25 cellular contexts compared by ENCODE assay signal in genomic region chr7:156162451-156162850, GRCh38.
"Had no signal": no experiment of that assay in that cellular context is flagged by ENCODE, and none has a peak within 500 bp of the region (broad histone marks: within the 10 kb centered on the region; RNA-seq: fewer than 3 reads in every experiment).

No MANE protein-coding gene starts in this region.

- H3K36me3 Mint-ChIP-seq: immature natural killer cell; memory B cell; mesothelial cell of epicardium; naive B cell; natural killer cell treated with Interleukin-12 subunit alpha and Interleukin-12 subunit beta and Interleukin-15 and Interleukin-18, amount 100 ng/mL, for 72 hours; stimulated activated effector memory CD8-positive, alpha-beta T cell treated with anti-CD3 and anti-CD28 coated beads, Interleukin-12 subunit alpha, Interleukin-12 subunit beta, amount 100 ng/mL, for 72 hours had no signal

- H3K27me3 ChIP-seq: testis, upper lobe of left lung, uterus had no signal

- H3K27me3 Mint-ChIP-seq: memory B cell had no signal

- H3K9me3 ChIP-seq: esophagus muscularis mucosa, mucosa of descending colon, prostate gland, sigmoid colon, testis, upper lobe of left lung, uterus had no signal

- H3K27ac Mint-ChIP-seq: immature natural killer cell; memory B cell; mesothelial cell of epicardium; naive B cell; natural killer cell treated with Interleukin-12 subunit alpha and Interleukin-12 subunit beta and Interleukin-15 and Interleukin-18, amount 100 ng/mL, for 72 hours; stimulated activated effector memory CD8-positive, alpha-beta T cell treated with anti-CD3 and anti-CD28 coated beads, Interleukin-12 subunit alpha, Interleukin-12 subunit beta, amount 100 ng/mL, for 72 hours had no signal

- DNase-seq: cerebellar nuclear complex; dorsolateral prefrontal cortex; effector CD8-positive, alpha-beta T cell; hypothalamus; immature natural killer cell; mucosa of descending colon; naive B cell; right cardiac atrium; sigmoid colon; stimulated activated CD4-positive, alpha-beta T cell treated with anti-CD3 and anti-CD28 coated beads, Interleukin-2, amount 100 ng/mL, for 24 hours; stimulated activated CD4-positive, alpha-beta T cell treated with anti-CD3 and anti-CD28 coated beads, Interleukin-4, amount 100 ng/mL, for 24 hours; stimulated activated naive CD8-positive, alpha-beta T cell treated with anti-CD3 and anti-CD28 coated beads, Interleukin-15, Interleukin-2, amounts not matched to agents 100 U/mL and 50 U/mL, for 24 hours; substantia nigra; testis; tibial artery; uterus had no signal

- H3K4me3 Mint-ChIP-seq: immature natural killer cell; memory B cell; mesothelial cell of epicardium; naive B cell; natural killer cell treated with Interleukin-12 subunit alpha and Interleukin-12 subunit beta and Interleukin-15 and Interleukin-18, amount 100 ng/mL, for 72 hours; neural crest cell; stimulated activated effector memory CD8-positive, alpha-beta T cell treated with anti-CD3 and anti-CD28 coated beads, Interleukin-12 subunit alpha, Interleukin-12 subunit beta, amount 100 ng/mL, for 72 hours had no signal

- H3K27ac ChIP-seq: dorsolateral prefrontal cortex, esophagus muscularis mucosa, prostate gland, sigmoid colon, testis, tibial artery, upper lobe of left lung, uterus had no signal

- H3K36me3 ChIP-seq: esophagus muscularis mucosa, prostate gland, sigmoid colon, tibial artery, upper lobe of left lung, uterus had no signal

- H3K4me1 ChIP-seq: esophagus muscularis mucosa, prostate gland, sigmoid colon, testis, tibial artery, upper lobe of left lung, uterus had no signal

- H3K4me3 ChIP-seq: dorsolateral prefrontal cortex, esophagus muscularis mucosa, lung, mucosa of descending colon, prostate gland, sigmoid colon, testis, tibial artery, upper lobe of left lung, uterus had no signal

- H3K4me1 Mint-ChIP-seq: immature natural killer cell; memory B cell; naive B cell; stimulated activated effector memory CD8-positive, alpha-beta T cell treated with anti-CD3 and anti-CD28 coated beads, Interleukin-12 subunit alpha, Interleukin-12 subunit beta, amount 100 ng/mL, for 72 hours had no signal

- ATAC-seq: mucosa of descending colon; natural killer cell treated with Interleukin-12 subunit alpha and Interleukin-12 subunit beta and Interleukin-15 and Interleukin-18, amount 100 ng/mL, for 72 hours; right cardiac atrium; stimulated activated effector memory CD8-positive, alpha-beta T cell treated with anti-CD3 and anti-CD28 coated beads, Interleukin-12 subunit alpha, Interleukin-12 subunit beta, amount 100 ng/mL, for 72 hours; stimulated activated naive CD8-positive, alpha-beta T cell treated with anti-CD3 and anti-CD28 coated beads, Interleukin-15, Interleukin-2, amounts not matched to agents 100 U/mL and 50 U/mL, for 24 hours had no signal

- H3K9me3 Mint-ChIP-seq: mesothelial cell of epicardium; natural killer cell treated with Interleukin-12 subunit alpha and Interleukin-12 subunit beta and Interleukin-15 and Interleukin-18, amount 100 ng/mL, for 72 hours; stimulated activated effector memory CD8-positive, alpha-beta T cell treated with anti-CD3 and anti-CD28 coated beads, Interleukin-12 subunit alpha, Interleukin-12 subunit beta, amount 100 ng/mL, for 72 hours had no signal
